ENCODE assay signal across 1 cellular context in genomic region chr4:25160714-25161598, GRCh38.
TF ChIP-seq lines count a peak whose summit lies in the region.

No MANE protein-coding gene starts in this region.

TF ChIP-seq in HepG2, 621 proteins besides CTCF, POLR2A, EP300 and RAD21 (continued from another document and continues in another):
- no peak for TF ChIP-seq FOXP1 (IDR thresholded peaks at IDR 0.05)
- 0 out of 2 replicates have a peak, but pooled peaks have one; percentile 10 for TF ChIP-seq FOXP1 (CRISPR knock-in tag; IDR thresholded peaks at IDR 0.05)
- peak; percentile 94 for TF ChIP-seq POLR2AphosphoS5 (IDR thresholded peaks at IDR 0.05; ENCODE audit: low read depth, low read length)
- TF ChIP-seq, protein P1, sequence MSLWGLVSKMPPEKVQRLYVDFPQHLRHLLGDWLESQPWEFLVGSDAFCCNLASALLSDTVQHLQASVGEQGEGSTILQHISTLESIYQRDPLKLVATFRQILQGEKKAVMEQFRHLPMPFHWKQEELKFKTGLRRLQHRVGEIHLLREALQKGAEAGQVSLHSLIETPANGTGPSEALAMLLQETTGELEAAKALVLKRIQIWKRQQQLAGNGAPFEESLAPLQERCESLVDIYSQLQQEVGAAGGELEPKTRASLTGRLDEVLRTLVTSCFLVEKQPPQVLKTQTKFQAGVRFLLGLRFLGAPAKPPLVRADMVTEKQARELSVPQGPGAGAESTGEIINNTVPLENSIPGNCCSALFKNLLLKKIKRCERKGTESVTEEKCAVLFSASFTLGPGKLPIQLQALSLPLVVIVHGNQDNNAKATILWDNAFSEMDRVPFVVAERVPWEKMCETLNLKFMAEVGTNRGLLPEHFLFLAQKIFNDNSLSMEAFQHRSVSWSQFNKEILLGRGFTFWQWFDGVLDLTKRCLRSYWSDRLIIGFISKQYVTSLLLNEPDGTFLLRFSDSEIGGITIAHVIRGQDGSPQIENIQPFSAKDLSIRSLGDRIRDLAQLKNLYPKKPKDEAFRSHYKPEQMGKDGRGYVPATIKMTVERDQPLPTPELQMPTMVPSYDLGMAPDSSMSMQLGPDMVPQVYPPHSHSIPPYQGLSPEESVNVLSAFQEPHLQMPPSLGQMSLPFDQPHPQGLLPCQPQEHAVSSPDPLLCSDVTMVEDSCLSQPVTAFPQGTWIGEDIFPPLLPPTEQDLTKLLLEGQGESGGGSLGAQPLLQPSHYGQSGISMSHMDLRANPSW (CRISPR knock-in tag; IDR thresholded peaks at IDR 0.05; ENCODE audit: borderline replicate concordance): peak; percentile 53; the same call in 1 of the 2 replicates
- 0 out of 2 replicates have a peak, but pooled peaks have one; percentile 16 for TF ChIP-seq GTF2F1 (IDR thresholded peaks at IDR 0.05; ENCODE audit: low read length)
- TF ChIP-seq RARG (CRISPR knock-in tag; IDR thresholded peaks at IDR 0.05; ENCODE audit: low read depth): 0 out of 2 replicates have a peak, but pooled peaks have one; percentile 82
- 0 out of 2 replicates have a peak, but pooled peaks have one; percentile 4 for TF ChIP-seq ZC3H13 (CRISPR knock-in tag; IDR thresholded peaks at IDR 0.05)
- TF ChIP-seq ZBTB46 (CRISPR knock-in tag; IDR thresholded peaks at IDR 0.05; ENCODE audit: borderline replicate concordance): no peak
- TF ChIP-seq MNT (IDR thresholded peaks at IDR 0.05): peak; percentile 64; the same call in 1 of the 2 replicates
- 0 out of 2 replicates have a peak, but pooled peaks have one; percentile 38 for TF ChIP-seq ATF7-NPFF (CRISPR knock-in tag; IDR thresholded peaks at IDR 0.05; ENCODE audit: low read depth)
- TF ChIP-seq ZBTB39 (CRISPR knock-in tag; IDR thresholded peaks at IDR 0.05): no peak
- TF ChIP-seq, protein P2, sequence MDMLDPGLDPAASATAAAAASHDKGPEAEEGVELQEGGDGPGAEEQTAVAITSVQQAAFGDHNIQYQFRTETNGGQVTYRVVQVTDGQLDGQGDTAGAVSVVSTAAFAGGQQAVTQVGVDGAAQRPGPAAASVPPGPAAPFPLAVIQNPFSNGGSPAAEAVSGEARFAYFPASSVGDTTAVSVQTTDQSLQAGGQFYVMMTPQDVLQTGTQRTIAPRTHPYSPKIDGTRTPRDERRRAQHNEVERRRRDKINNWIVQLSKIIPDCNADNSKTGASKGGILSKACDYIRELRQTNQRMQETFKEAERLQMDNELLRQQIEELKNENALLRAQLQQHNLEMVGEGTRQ (IDR thresholded peaks at IDR 0.05; ENCODE audit: low read depth, low read length): peak; percentile 66; the same call in 1 of the 2 replicates
- TF ChIP-seq, protein P2 (CRISPR knock-in tag; IDR thresholded peaks at IDR 0.05; ENCODE audit: borderline replicate concordance): peak; percentile 57; the same call in 1 of the 2 replicates
- TF ChIP-seq RAD51 (IDR thresholded peaks at IDR 0.05; ENCODE audit: borderline replicate concordance): peak; percentile 48; the same call in 1 of the 2 replicates
- peak; percentile 32; the same call in 1 of the 2 replicates for TF ChIP-seq GATA4 (IDR thresholded peaks at IDR 0.05; ENCODE audit: borderline replicate concordance, low read depth)
- TF ChIP-seq WIZ (CRISPR knock-in tag; IDR thresholded peaks at IDR 0.05): 0 out of 2 replicates have a peak, but pooled peaks have one; percentile 2
- peak; percentile 18; the same call in 1 of the 2 replicates for TF ChIP-seq KAT7 (CRISPR knock-in tag; IDR thresholded peaks at IDR 0.05; ENCODE audit: borderline replicate concordance)
- TF ChIP-seq ZSCAN30 (CRISPR knock-in tag; IDR thresholded peaks at IDR 0.05): 0 out of 2 replicates have a peak, but pooled peaks have one; percentile 6
- 0 out of 2 replicates have a peak, but pooled peaks have one; percentile 25 for TF ChIP-seq ONECUT2 (CRISPR knock-in tag; IDR thresholded peaks at IDR 0.05)
- peak; percentile 7 for TF ChIP-seq ZNF781 (CRISPR knock-in tag; IDR thresholded peaks at IDR 0.05; ENCODE audit: borderline replicate concordance, not compliant biosample characterization)
- 0 out of 2 replicates have a peak, but pooled peaks have one; percentile 26 for TF ChIP-seq NFIC (IDR thresholded peaks at IDR 0.05; ENCODE audit: low read length)
- no peak for TF ChIP-seq CENPX (CRISPR knock-in tag; IDR thresholded peaks at IDR 0.05)
- no peak for TF ChIP-seq TIGD3 (CRISPR knock-in tag; IDR thresholded peaks at IDR 0.05; ENCODE audit: borderline replicate concordance)
- no peak for TF ChIP-seq HDAC6 (IDR thresholded peaks at IDR 0.05; ENCODE audit: low read depth, low read length)
- TF ChIP-seq ZNF629 (CRISPR knock-in tag; conservative IDR thresholded peaks at IDR 0.05): no peak
- peak; percentile 38; the same call in 1 of the 2 replicates for TF ChIP-seq NFE2L2 (IDR thresholded peaks at IDR 0.05; ENCODE audit: low read length)
- TF ChIP-seq ZNF251 (CRISPR knock-in tag; IDR thresholded peaks at IDR 0.05): no peak
- peak; percentile 55; the same call in 1 of the 2 replicates for TF ChIP-seq SP4 (CRISPR knock-in tag; IDR thresholded peaks at IDR 0.05)
- TF ChIP-seq, protein P3, sequence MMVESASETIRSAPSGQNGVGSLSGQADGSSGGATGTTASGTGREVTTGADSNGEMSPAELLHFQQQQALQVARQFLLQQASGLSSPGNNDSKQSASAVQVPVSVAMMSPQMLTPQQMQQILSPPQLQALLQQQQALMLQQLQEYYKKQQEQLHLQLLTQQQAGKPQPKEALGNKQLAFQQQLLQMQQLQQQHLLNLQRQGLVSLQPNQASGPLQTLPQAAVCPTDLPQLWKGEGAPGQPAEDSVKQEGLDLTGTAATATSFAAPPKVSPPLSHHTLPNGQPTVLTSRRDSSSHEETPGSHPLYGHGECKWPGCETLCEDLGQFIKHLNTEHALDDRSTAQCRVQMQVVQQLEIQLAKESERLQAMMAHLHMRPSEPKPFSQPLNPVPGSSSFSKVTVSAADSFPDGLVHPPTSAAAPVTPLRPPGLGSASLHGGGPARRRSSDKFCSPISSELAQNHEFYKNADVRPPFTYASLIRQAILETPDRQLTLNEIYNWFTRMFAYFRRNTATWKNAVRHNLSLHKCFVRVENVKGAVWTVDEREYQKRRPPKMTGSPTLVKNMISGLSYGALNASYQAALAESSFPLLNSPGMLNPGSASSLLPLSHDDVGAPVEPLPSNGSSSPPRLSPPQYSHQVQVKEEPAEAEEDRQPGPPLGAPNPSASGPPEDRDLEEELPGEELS (CRISPR knock-in tag; IDR thresholded peaks at IDR 0.05): peak; percentile 4
- peak; percentile 24 for TF ChIP-seq IKZF4 (CRISPR knock-in tag; IDR thresholded peaks at IDR 0.05; ENCODE audit: borderline replicate concordance, low read depth, not compliant biosample characterization)
- no peak for TF ChIP-seq RFXANK (CRISPR knock-in tag; IDR thresholded peaks at IDR 0.05)
- TF ChIP-seq RFXAP (CRISPR knock-in tag; IDR thresholded peaks at IDR 0.05; ENCODE audit: borderline replicate concordance): no peak
- no peak for TF ChIP-seq PITX1 (CRISPR knock-in tag; IDR thresholded peaks at IDR 0.05)
- peak; percentile 34 for TF ChIP-seq HNRNPK (IDR thresholded peaks at IDR 0.05; ENCODE audit: low read depth, low read length, poor library complexity, severe bottlenecking)
- peak; percentile 61; the same call in 1 of the 2 replicates for TF ChIP-seq ARID4A (CRISPR knock-in tag; IDR thresholded peaks at IDR 0.05; ENCODE audit: borderline replicate concordance)
- TF ChIP-seq MYNN (CRISPR knock-in tag; IDR thresholded peaks at IDR 0.05; ENCODE audit: low read depth): no peak
- no peak for TF ChIP-seq TFE3 (CRISPR knock-in tag; IDR thresholded peaks at IDR 0.05)
- TF ChIP-seq, protein P4, sequence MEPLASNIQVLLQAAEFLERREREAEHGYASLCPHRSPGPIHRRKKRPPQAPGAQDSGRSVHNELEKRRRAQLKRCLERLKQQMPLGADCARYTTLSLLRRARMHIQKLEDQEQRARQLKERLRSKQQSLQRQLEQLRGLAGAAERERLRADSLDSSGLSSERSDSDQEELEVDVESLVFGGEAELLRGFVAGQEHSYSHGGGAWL (CRISPR knock-in tag; IDR thresholded peaks at IDR 0.05): no peak
